Comparison of ENCODE assay signal across 22 cellular contexts in the genomic region with DNA sequence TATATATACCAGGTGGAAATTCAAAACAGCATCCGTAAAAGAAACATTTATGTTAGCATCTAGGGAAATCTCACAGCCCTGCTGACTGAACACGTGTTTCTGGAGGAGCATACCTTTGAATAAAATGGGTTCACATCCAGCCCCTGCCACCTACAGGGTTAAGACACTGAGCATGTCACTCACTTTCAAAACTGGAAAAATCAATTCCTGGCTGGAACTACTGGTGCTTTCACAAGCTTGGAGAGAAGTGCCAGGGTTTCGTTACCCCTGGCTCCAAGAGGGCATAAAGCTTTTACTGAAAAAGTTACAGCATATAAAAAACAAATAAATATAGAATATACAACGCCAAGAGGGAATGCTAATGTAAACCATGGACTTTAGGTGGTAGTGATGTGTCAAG. TPM values are rescaled to one million over a fixed set of nuclear protein-coding genes. Genes with fewer than 3 reads are reported as not detected.
A peak's percentile ranks its signal among the peaks of the same experiment; 100 is the strongest.
DNase-seq lines count a peak whose midpoint lies in the region; ATAC-seq and TF ChIP-seq lines count a peak whose summit lies in the region.
"Had no signal": no experiment of that assay in that cellular context is flagged by ENCODE, and none has a peak within 500 bp of the region (broad histone marks: within the 10 kb centered on the region; RNA-seq: fewer than 3 reads in every experiment).

No MANE protein-coding gene starts in this region.

- intact Hi-C loops in testis (cut with DNase I; ENCODE audit: low total_unique reads), result no loop called here

- no peak overlapping the region for H3K4me3 Mint-ChIP-seq in activated T-cell treated with anti-CD3 and anti-CD28 coated beads, Interleukin-2, amount 50 U/mL, for 72 hours
- no peak overlapping the region for H3K4me3 Mint-ChIP-seq in activated T-cell treated with anti-CD3 and anti-CD28 coated beads, Interleukin-2, amount 50 U/mL, for 4 hours
- no peak overlapping the region for H3K4me3 Mint-ChIP-seq in activated naive CD8-positive, alpha-beta T cell
- H3K4me3 Mint-ChIP-seq in chondrocyte (ENCODE audit: unreplicated experiment), result no peak overlapping the region
- H3K4me3 Mint-ChIP-seq: activated CD4-positive, alpha-beta T cell treated with anti-CD3 and anti-CD28 coated beads for 36 hours; stimulated activated naive CD8-positive, alpha-beta T cell treated with anti-CD3 and anti-CD28 coated beads, Interleukin-15, Interleukin-2, amounts not matched to agents 100 ng/mL and 50 ng/mL, for 24 hours had no signal

- no peaks in the 10 kb centered on the region for H3K27me3 ChIP-seq in liver (ENCODE audit: control insufficient read depth in 4 of 4, insufficient read depth in 4 of 4, low read length in 3 of 4)
- no peaks in the 10 kb centered on the region for H3K27me3 ChIP-seq in testis
- H3K27me3 ChIP-seq: ascending aorta, left lung, tibial artery had no signal

- H3K27me3 Mint-ChIP-seq in activated T-cell treated with anti-CD3 and anti-CD28 coated beads, Interleukin-2, amount 50 U/mL, for 72 hours (ENCODE audit: low read depth), result no peaks in the 10 kb centered on the region
- H3K27me3 Mint-ChIP-seq in activated T-cell treated with anti-CD3 and anti-CD28 coated beads, Interleukin-2, amount 50 U/mL, for 4 hours (ENCODE audit: low read depth), result no peaks in the 10 kb centered on the region
- H3K27me3 Mint-ChIP-seq in activated naive CD8-positive, alpha-beta T cell, result no peaks in the 10 kb centered on the region
- no peaks in the 10 kb centered on the region for H3K27me3 Mint-ChIP-seq in chondrocyte (ENCODE audit: low read depth)
- H3K27me3 Mint-ChIP-seq: activated CD4-positive, alpha-beta T cell treated with anti-CD3 and anti-CD28 coated beads for 36 hours; stimulated activated naive CD8-positive, alpha-beta T cell treated with anti-CD3 and anti-CD28 coated beads, Interleukin-15, Interleukin-2, amounts not matched to agents 100 ng/mL and 50 ng/mL, for 24 hours had no signal

- peaks cover 0 to 1% of the 10 kb centered on the region in 2 donors for H3K36me3 Mint-ChIP-seq in activated T-cell treated with anti-CD3 and anti-CD28 coated beads, Interleukin-2, amount 50 U/mL, for 72 hours (ENCODE audit: insufficient read depth in 2 of 2)
- peaks cover 15% of the 10 kb centered on the region for H3K36me3 Mint-ChIP-seq in activated T-cell treated with anti-CD3 and anti-CD28 coated beads, Interleukin-2, amount 50 U/mL, for 4 hours (ENCODE audit: insufficient read depth)
- peaks cover 3% of the 10 kb centered on the region for H3K36me3 Mint-ChIP-seq in activated naive CD8-positive, alpha-beta T cell
- H3K36me3 Mint-ChIP-seq in chondrocyte (ENCODE audit: low read depth), result no peaks in the 10 kb centered on the region

- TF ChIP-seq CTCF in liver (IDR thresholded peaks at IDR 0.05; ENCODE audit: low read depth, low read length, missing input control), result no peak
- no peak for TF ChIP-seq CTCF in testis (IDR thresholded peaks at IDR 0.05)
- TF ChIP-seq CTCF in chondrocyte (IDR thresholded peaks at IDR 0.05), result no peak

- no peak overlapping the region for H3K4me3 ChIP-seq in liver (ENCODE audit: low read depth in 1 of 3, low read length in 3 of 3)
- H3K4me3 ChIP-seq in testis, result no peak overlapping the region
- H3K4me3 ChIP-seq: A549, ascending aorta, HAP-1, left lung, tibial artery had no signal

- DNase-seq in activated T-cell treated with anti-CD3 and anti-CD28 coated beads, Interleukin-2, amount 50 U/mL, for 72 hours, result no peak
- DNase-seq in activated T-cell treated with anti-CD3 and anti-CD28 coated beads, Interleukin-2, amount 50 U/mL, for 4 hours, result no peak
- DNase-seq in testis, result no peak
- no peak for DNase-seq in chondrocyte (ENCODE audit: low spot score)
- no peak for DNase-seq in cortex of kidney (lab: John Stamatoyannopoulos, UW)
- DNase-seq: activated CD4-positive, alpha-beta T cell treated with anti-CD3 and anti-CD28 coated beads for 36 hours; DMS153; KBM-7; left lung; MM.1S; NCI-H1436; NCI-H2107; SK-N-SH; tibial artery had no signal

- TF ChIP-seq POLR2A in testis (IDR thresholded peaks at IDR 0.05), result no peak

- H3K9me3 Mint-ChIP-seq in activated T-cell treated with anti-CD3 and anti-CD28 coated beads, Interleukin-2, amount 50 U/mL, for 72 hours, result no peaks in the 10 kb centered on the region
- H3K9me3 Mint-ChIP-seq in activated T-cell treated with anti-CD3 and anti-CD28 coated beads, Interleukin-2, amount 50 U/mL, for 4 hours, result no peaks in the 10 kb centered on the region
- no peaks in the 10 kb centered on the region for H3K9me3 Mint-ChIP-seq in activated naive CD8-positive, alpha-beta T cell (ENCODE audit: low read depth)
- no peaks in the 10 kb centered on the region for H3K9me3 Mint-ChIP-seq in chondrocyte (ENCODE audit: low read depth)
- H3K9me3 Mint-ChIP-seq: activated naive CD4-positive, alpha-beta T cell treated with anti-CD3 and anti-CD28 coated beads, Interleukin-2, amount 50 U/mL, for 72 hours; stimulated activated naive CD8-positive, alpha-beta T cell treated with anti-CD3 and anti-CD28 coated beads, Interleukin-15, Interleukin-2, amounts not matched to agents 100 ng/mL and 50 ng/mL, for 24 hours had no signal

- peaks cover 93% of the 10 kb centered on the region for H3K4me1 Mint-ChIP-seq in activated T-cell treated with anti-CD3 and anti-CD28 coated beads, Interleukin-2, amount 50 U/mL, for 72 hours (ENCODE audit: low read depth)
- peaks cover 90% of the 10 kb centered on the region for H3K4me1 Mint-ChIP-seq in activated T-cell treated with anti-CD3 and anti-CD28 coated beads, Interleukin-2, amount 50 U/mL, for 4 hours (ENCODE audit: low read depth)
- peaks cover 91% of the 10 kb centered on the region for H3K4me1 Mint-ChIP-seq in activated naive CD8-positive, alpha-beta T cell (ENCODE audit: low read depth)
- H3K4me1 Mint-ChIP-seq in chondrocyte (ENCODE audit: low read depth), result peaks cover 21% of the 10 kb centered on the region

- H3K27ac Mint-ChIP-seq in activated T-cell treated with anti-CD3 and anti-CD28 coated beads, Interleukin-2, amount 50 U/mL, for 72 hours, result peak overlapping the region; percentile 82
- H3K27ac Mint-ChIP-seq in activated naive CD8-positive, alpha-beta T cell, result peak overlapping the region; percentile 86
- no peak overlapping the region for H3K27ac Mint-ChIP-seq in chondrocyte (ENCODE audit: unreplicated experiment)

- H3K36me3 ChIP-seq in liver (ENCODE audit: control insufficient read depth in 4 of 4, insufficient read depth in 3 of 4, low read depth in 1 of 4, low read length in 3 of 4) (peaks cover 0 to under 1% (median under 1%) of the 10 kb centered on the region in 4 donors), testis (ENCODE audit: low read depth, missing control alignments) (no peaks in the 10 kb centered on the region)
- H3K36me3 ChIP-seq: ascending aorta, HAP-1, tibial artery had no signal

- 41% methylated on average over 4 of the region's 4 CpGs for WGBS in liver
- 47 to 62% methylated on average over 4 of the region's 4 CpGs for WGBS in testis, 2 donors

- TF ChIP-seq RAD21 in liver (IDR thresholded peaks at IDR 0.05), result peak; percentile 58 to 67

- H3K27ac ChIP-seq in liver (ENCODE audit: low read depth in 1 of 2, low read length in 2 of 2) (peak overlapping the region; percentile 45 to 70), testis (peak overlapping the region; percentile 46 to 61)
- H3K27ac ChIP-seq: A549, ascending aorta, left lung, tibial artery had no signal

- ATAC-seq in activated T-cell treated with anti-CD3 and anti-CD28 coated beads, Interleukin-2, amount 50 U/mL, for 72 hours (replicated peaks in 1 of 2), result no peak
- ATAC-seq in activated T-cell treated with anti-CD3 and anti-CD28 coated beads, Interleukin-2, amount 50 U/mL, for 4 hours, result no peak
- no peak for ATAC-seq in GM18520 (IDR thresholded peaks at IDR 0.05; ENCODE audit: unreplicated experiment)
- ATAC-seq: A549; activated CD4-positive, alpha-beta T cell treated with anti-CD3 and anti-CD28 coated beads for 36 hours; activated naive CD4-positive, alpha-beta T cell treated with anti-CD3 and anti-CD28 coated beads, Interleukin-2, amount 50 U/mL, for 72 hours; left lung had no signal

- H3K9me3 ChIP-seq in liver (ENCODE audit: control insufficient read depth in 4 of 4, low read length in 3 of 4), result no peaks in the 10 kb centered on the region
- no peaks in the 10 kb centered on the region for H3K9me3 ChIP-seq in testis
- H3K9me3 ChIP-seq: A549, ascending aorta, left lung, SK-N-SH, tibial artery had no signal

- H3K9ac ChIP-seq in liver (ENCODE audit: low read depth in 1 of 2, low read length in 2 of 2), result peak overlapping the region in 1 of 2 donors; percentile 63
- H3K9ac ChIP-seq: SK-N-SH had no signal

- H3K4me1 ChIP-seq in liver (ENCODE audit: control insufficient read depth in 4 of 4, insufficient read depth in 4 of 4, low read length in 3 of 4) (peaks cover 21 to 84% (median 49%) of the 10 kb centered on the region in 4 donors), testis (peaks cover 67% of the 10 kb centered on the region)
- H3K4me1 ChIP-seq: A549, ascending aorta, HAP-1, tibial artery had no signal

TF ChIP-seq in liver, 16 proteins besides CTCF, POLR2A, EP300 and RAD21 (continues in another document):
- peak; percentile 36 for TF ChIP-seq FOXA1 (IDR thresholded peaks at IDR 0.05)

RNA-seq across cellular contexts. Expression of a gene that starts 48.0 kb away (rescaled TPM):
- 10 to 100 TPM; 41.1 to 48.3 TPM for total RNA-seq in activated T-cell treated with anti-CD3 and anti-CD28 coated beads, Interleukin-2, amount 50 U/mL, for 72 hours
- total RNA-seq in activated T-cell treated with anti-CD3 and anti-CD28 coated beads, Interleukin-2, amount 50 U/mL, for 4 hours, result 10 to 100 TPM; 18.0 to 21.5 (median 21.1) TPM
- total RNA-seq in liver (10 to 100 TPM; 37.4 to 82.3 TPM), testis (100 to 1,000 TPM; 158 to 217 TPM), chondrocyte (39.3 to 41.5 TPM (median 39.9 TPM) in 3 replicates)
- polyA plus RNA-seq in liver (10 to 100 TPM; 22.2 to 26.6 TPM), testis (ENCODE audit: insufficient read depth, low read depth, low replicate concordance) (62.3 TPM)
